In the genomic region with DNA sequence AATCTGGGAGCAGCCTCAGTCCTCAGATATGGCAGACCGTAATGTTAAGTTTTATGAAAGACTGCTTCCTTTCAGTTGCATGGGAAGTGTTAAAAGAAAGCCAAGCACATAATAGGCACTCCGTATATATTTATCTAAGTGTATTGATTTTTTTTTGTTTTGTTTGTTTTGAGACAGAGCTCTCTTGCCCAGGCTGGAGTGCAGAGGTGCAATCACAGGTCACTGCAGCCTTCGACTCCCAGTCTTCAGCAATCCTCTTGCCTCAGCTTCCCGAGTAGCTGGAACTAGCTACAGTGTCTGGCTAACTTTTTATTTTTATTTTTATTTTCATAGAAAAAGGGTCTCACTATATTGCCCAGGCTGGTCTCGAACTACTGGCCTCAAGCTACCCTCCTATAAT, we compare ENCODE assay signal across 29 cellular contexts.
"Had no signal": no experiment of that assay in that cellular context is flagged by ENCODE, and none has a peak within 500 bp of the region (broad histone marks: within the 10 kb centered on the region; RNA-seq: fewer than 3 reads in every experiment).

No MANE protein-coding gene starts in this region.

- H3K36me3 Mint-ChIP-seq: activated naive CD4-positive, alpha-beta T cell treated with anti-CD3 and anti-CD28 coated beads, Interleukin-2, amount 50 U/mL, for 24 hours; activated naive CD8-positive, alpha-beta T cell treated with anti-CD3 and anti-CD28 coated beads, Interleukin-2, amount 10 ng/mL, durations not matched to agents 7 days and 5 days had no signal

- H3K27ac ChIP-seq: ascending aorta, cardiac muscle cell, SJCRH30, SK-N-MC had no signal

- H3K9me3 Mint-ChIP-seq: activated CD4-positive, alpha-beta T cell treated with anti-CD3 and anti-CD28 coated beads, Interleukin-2, amount 10 ng/mL, durations not matched to agents 24 days and 14 days had no signal

- H3K4me3 ChIP-seq: ascending aorta, cardiac muscle cell, MG63, SJCRH30, SK-N-MC had no signal

- ATAC-seq: activated CD8-positive, alpha-beta T cell treated with anti-CD3 and anti-CD28 coated beads for 36 hours; Panc1 had no signal

- DNase-seq: activated CD4-positive, alpha-beta T cell treated with anti-CD3 and anti-CD28 coated beads, Interleukin-2, amount 10 ng/mL, durations not matched to agents 24 days and 14 days; activated CD4-positive, alpha-beta T cell treated with anti-CD3 and anti-CD28 coated beads, Interleukin-2, amount 50 U/mL, for 4 hours; activated CD8-positive, alpha-beta T cell treated with anti-CD3 and anti-CD28 coated beads for 36 hours; activated gamma-delta T cell; activated naive CD4-positive, alpha-beta T cell treated with Interleukin-2 at 50 U/mL for 16 hours; activated naive CD8-positive, alpha-beta T cell treated with anti-CD3 and anti-CD28 coated beads, Interleukin-2, amount 10 ng/mL, durations not matched to agents 7 days and 5 days; activated T-cell treated with anti-CD3 and anti-CD28 coated beads, Interleukin-2, amount 50 U/mL, for 24 hours; amygdala; Karpas-422; KBM-7; MG63; NCI-H1048; NCI-H1436; NCI-H1694; NCI-H1930; NCI-H2081 treated with DMSO at 0.1 percent for 48 hours; NCI-H446 treated with DMSO at 0.1 percent for 48 hours; NCI-H524; NCI-H69; SHP77; SJCRH30; T1000 had no signal

- H3K27me3 ChIP-seq: ascending aorta, cardiac muscle cell, MG63, SJCRH30 had no signal

- H3K4me1 ChIP-seq: ascending aorta, SJCRH30 had no signal

- H3K9me3 ChIP-seq: ascending aorta, MG63, SJCRH30 had no signal

- H3K4me3 Mint-ChIP-seq: activated CD4-positive, alpha-beta T cell treated with anti-CD3 and anti-CD28 coated beads, Interleukin-2, amount 10 ng/mL, durations not matched to agents 24 days and 14 days; activated CD8-positive, alpha-beta T cell treated with anti-CD3 and anti-CD28 coated beads for 36 hours; activated naive CD4-positive, alpha-beta T cell treated with anti-CD3 and anti-CD28 coated beads, Interleukin-2, amount 50 U/mL, for 24 hours; activated naive CD8-positive, alpha-beta T cell treated with anti-CD3 and anti-CD28 coated beads, Interleukin-2, amount 10 ng/mL, durations not matched to agents 7 days and 5 days; activated T-cell treated with anti-CD3 and anti-CD28 coated beads, Interleukin-2, amount 50 U/mL, for 24 hours; central memory CD8-positive, alpha-beta T cell had no signal

- H3K27ac Mint-ChIP-seq: activated CD4-positive, alpha-beta T cell treated with anti-CD3 and anti-CD28 coated beads, Interleukin-2, amount 10 ng/mL, durations not matched to agents 24 days and 14 days; activated CD8-positive, alpha-beta T cell treated with anti-CD3 and anti-CD28 coated beads for 36 hours; activated naive CD4-positive, alpha-beta T cell treated with anti-CD3 and anti-CD28 coated beads, Interleukin-2, amount 50 U/mL, for 24 hours; activated naive CD8-positive, alpha-beta T cell treated with anti-CD3 and anti-CD28 coated beads, Interleukin-2, amount 10 ng/mL, durations not matched to agents 7 days and 5 days; activated T-cell treated with anti-CD3 and anti-CD28 coated beads, Interleukin-2, amount 50 U/mL, for 24 hours; activated T-helper 2 cell treated with anti-CD3 and anti-CD28 coated beads, Interferon-gamma antibody, Interleukin-2, Interleukin-4, amounts not matched to agents 10 μg/mL and 5 μg/mL and 100 μg/mL, durations not matched to agents 14 hours and 24 hours and 36 hours had no signal

- H3K4me1 Mint-ChIP-seq: activated CD4-positive, alpha-beta T cell treated with anti-CD3 and anti-CD28 coated beads, Interleukin-2, amount 10 ng/mL, durations not matched to agents 24 days and 14 days; activated naive CD4-positive, alpha-beta T cell treated with anti-CD3 and anti-CD28 coated beads, Interleukin-2, amount 50 U/mL, for 24 hours; activated naive CD8-positive, alpha-beta T cell treated with anti-CD3 and anti-CD28 coated beads, Interleukin-2, amount 10 ng/mL, durations not matched to agents 7 days and 5 days; central memory CD8-positive, alpha-beta T cell had no signal

- H3K36me3 ChIP-seq: ascending aorta, cardiac muscle cell, MG63, SJCRH30 had no signal

- H3K27me3 Mint-ChIP-seq: activated CD4-positive, alpha-beta T cell treated with anti-CD3 and anti-CD28 coated beads, Interleukin-2, amount 10 ng/mL, durations not matched to agents 24 days and 14 days; activated CD8-positive, alpha-beta T cell treated with anti-CD3 and anti-CD28 coated beads for 36 hours; activated naive CD4-positive, alpha-beta T cell treated with anti-CD3 and anti-CD28 coated beads, Interleukin-2, amount 50 U/mL, for 24 hours; activated naive CD8-positive, alpha-beta T cell treated with anti-CD3 and anti-CD28 coated beads, Interleukin-2, amount 10 ng/mL, durations not matched to agents 7 days and 5 days; activated T-cell treated with anti-CD3 and anti-CD28 coated beads, Interleukin-2, amount 50 U/mL, for 24 hours; central memory CD8-positive, alpha-beta T cell had no signal
